18 cellular contexts compared by ENCODE assay signal in genomic region chr11:46285173-46285572, GRCh38. TPM values are rescaled to one million over a fixed set of nuclear protein-coding genes. Genes with fewer than 3 reads are reported as not detected.
DNase-seq lines count a peak whose midpoint lies in the region; ATAC-seq and TF ChIP-seq lines count a peak whose summit lies in the region.
"Had no signal": no experiment of that assay in that cellular context is flagged by ENCODE, and none has a peak within 500 bp of the region (broad histone marks: within the 10 kb centered on the region; RNA-seq: fewer than 3 reads in every experiment).

No MANE protein-coding gene starts in this region.

- H3F3A ChIP-seq in MM.1S (ENCODE audit: insufficient read depth, low read length), result no peaks in the 10 kb centered on the region

- no TSS peak for BruUV-seq in MCF 10A (replicated peaks; lab: Mats Ljungman, UMichigan)

- no peak overlapping the region for H3K4me2 ChIP-seq in MM.1S (ENCODE audit: low read depth, low read length)
- H3K4me2 ChIP-seq: neural progenitor cell had no signal

- no peak overlapping the region for H3K9ac ChIP-seq in MM.1S (ENCODE audit: low read length)
- H3K9ac ChIP-seq: neural progenitor cell had no signal

- H3K4me1 ChIP-seq in breast epithelium (no peaks in the 10 kb centered on the region), left ventricle myocardium inferior (peaks cover 53% of the 10 kb centered on the region), uterus (peaks cover 4 to 5% of the 10 kb centered on the region in 2 donors), MM.1S (ENCODE audit: low read length) (no peaks in the 10 kb centered on the region)
- H3K4me1 ChIP-seq: HAP-1 had no signal

- no peaks in the 10 kb centered on the region for H3K27me3 ChIP-seq in breast epithelium
- no peaks in the 10 kb centered on the region for H3K27me3 ChIP-seq in left ventricle myocardium inferior (ENCODE audit: low read depth)
- H3K27me3 ChIP-seq in uterus, result no peaks in the 10 kb centered on the region
- H3K27me3 ChIP-seq in MM.1S (replicated peaks; ENCODE audit: insufficient read depth, low read length), result peaks cover 30% of the 10 kb centered on the region
- H3K27me3 ChIP-seq: neural progenitor cell had no signal

- H3K9me3 ChIP-seq in breast epithelium (no peaks in the 10 kb centered on the region), left ventricle myocardium inferior (replicated peaks) (no peaks in the 10 kb centered on the region), uterus (no peaks in the 10 kb centered on the region), MM.1S (replicated peaks; ENCODE audit: insufficient read depth, low read length) (no peaks in the 10 kb centered on the region)
- H3K9me3 ChIP-seq: HAP-1 had no signal

- H3K27ac Mint-ChIP-seq in MCF 10A (ENCODE audit: low read depth, unreplicated experiment), result no peak overlapping the region
- H3K27ac Mint-ChIP-seq in WTC11, result no peak overlapping the region
- H3K27ac Mint-ChIP-seq: activated CD4-positive, alpha-beta T cell treated with anti-CD3 and anti-CD28 coated beads, Interleukin-2, amount 10 ng/mL, durations not matched to agents 7 days and 5 days; activated naive CD4-positive, alpha-beta T cell treated with anti-CD3 and anti-CD28 coated beads for 36 hours; CD14-positive monocyte; neural progenitor cell had no signal

- TF ChIP-seq POLR2A in breast epithelium (IDR thresholded peaks at IDR 0.05) (no peak), uterus (IDR thresholded peaks at IDR 0.05) (no peak)

- H3K36me3 Mint-ChIP-seq in MCF 10A (ENCODE audit: insufficient read depth, unreplicated experiment), result no peaks in the 10 kb centered on the region
- H3K36me3 Mint-ChIP-seq in WTC11, result no peaks in the 10 kb centered on the region; the same call in 1 of the 2 replicates
- H3K36me3 Mint-ChIP-seq: CD14-positive monocyte, neural progenitor cell had no signal

- no peaks in the 10 kb centered on the region for H3K36me3 ChIP-seq in breast epithelium
- H3K36me3 ChIP-seq in left ventricle myocardium inferior, result no peaks in the 10 kb centered on the region
- H3K36me3 ChIP-seq in uterus, result no peaks in the 10 kb centered on the region
- no peaks in the 10 kb centered on the region for H3K36me3 ChIP-seq in MM.1S (replicated peaks; ENCODE audit: insufficient read depth, low read length)
- H3K36me3 ChIP-seq: HAP-1, neural progenitor cell had no signal

- no peak for DNase-seq in breast epithelium (ENCODE audit: low spot score in 2 of 2)
- no peak for DNase-seq in MCF 10A (ENCODE audit: unreplicated experiment)
- DNase-seq in left ventricle myocardium inferior, result no peak
- no peak for DNase-seq in sciatic nerve (ENCODE audit: low spot score)
- DNase-seq in uterus, result no peak
- DNase-seq in MM.1S, result no peak
- no peak for DNase-seq in WTC11 (ENCODE audit: low spot score)
- DNase-seq: activated CD4-positive, alpha-beta T cell treated with anti-CD3 and anti-CD28 coated beads, Interleukin-2, amount 10 ng/mL, durations not matched to agents 7 days and 5 days; activated naive CD4-positive, alpha-beta T cell treated with anti-CD3 and anti-CD28 coated beads for 36 hours; cortex of kidney; mesendoderm; NCI-H1417 treated with DMSO at 0.1 percent for 48 hours; stimulated activated CD4-positive, alpha-beta T cell treated with anti-CD3 and anti-CD28 coated beads, Interleukin-4, amount 100 ng/mL, for 24 hours had no signal

- H3K4me3 Mint-ChIP-seq in MCF 10A (ENCODE audit: unreplicated experiment) (no peak overlapping the region), WTC11 (no peak overlapping the region)
- H3K4me3 Mint-ChIP-seq: activated CD4-positive, alpha-beta T cell treated with anti-CD3 and anti-CD28 coated beads, Interleukin-2, amount 10 ng/mL, durations not matched to agents 7 days and 5 days; activated naive CD4-positive, alpha-beta T cell treated with anti-CD3 and anti-CD28 coated beads for 36 hours; CD14-positive monocyte; neural progenitor cell had no signal

- H3K4me1 Mint-ChIP-seq in MCF 10A (ENCODE audit: insufficient read depth, unreplicated experiment), result peaks cover 10% of the 10 kb centered on the region
- peaks cover 38% of the 10 kb centered on the region for H3K4me1 Mint-ChIP-seq in WTC11
- H3K4me1 Mint-ChIP-seq: activated CD4-positive, alpha-beta T cell treated with anti-CD3 and anti-CD28 coated beads, Interleukin-2, amount 10 ng/mL, durations not matched to agents 7 days and 5 days had no signal

- no peak overlapping the region for H2AFZ ChIP-seq in MM.1S (ENCODE audit: low read length)
- H2AFZ ChIP-seq: neural progenitor cell had no signal

- H3K27me3 Mint-ChIP-seq in MCF 10A (ENCODE audit: insufficient read depth, unreplicated experiment) (no peaks in the 10 kb centered on the region), WTC11 (ENCODE audit: low read depth) (no peaks in the 10 kb centered on the region)

- peak overlapping the region; percentile 54 to 85 for H3K27ac ChIP-seq in breast epithelium
- H3K27ac ChIP-seq in left ventricle myocardium inferior (replicated peaks), result peak overlapping the region; percentile 64
- H3K27ac ChIP-seq in uterus, result peak overlapping the region; percentile 63 to 66
- no peak overlapping the region for H3K27ac ChIP-seq in MM.1S (ENCODE audit: low read length)
- H3K27ac ChIP-seq: 22Rv1, neural progenitor cell had no signal

- CTCF ChIA-PET in MCF 10A (lab: Yijun Ruan, JAX) (interaction anchor here (0.6 to 2.0 kb wide), 2 partner anchors 12 to 16 kb away, joined by 4 to 5 read pairs; no protein-coding TSS in a partner anchor), WTC11 (lab: Charles Lee) (interaction anchor here (1.1 to 3.9 kb wide), 3 partner anchors 11 to 45 kb away, joined by 4 to 28 read pairs (median 4); no protein-coding TSS in a partner anchor)

- TF ChIP-seq CTCF in breast epithelium (IDR thresholded peaks at IDR 0.05) (no peak), MCF 10A (IDR thresholded peaks at IDR 0.05; ENCODE audit: unreplicated experiment) (no peak), left ventricle myocardium inferior (IDR thresholded peaks at IDR 0.05; ENCODE audit: borderline replicate concordance) (no peak), uterus (IDR thresholded peaks at IDR 0.05) (no peak), MM.1S (IDR thresholded peaks at IDR 0.05; ENCODE audit: low read length) (no peak), WTC11 (IDR thresholded peaks at IDR 0.05) (no peak)

- peak; percentile 41 for ATAC-seq in sciatic nerve
- ATAC-seq in WTC11, result no peak; the same call in 1 of the 2 replicates
- no peak for ATAC-seq in GM19463 (IDR thresholded peaks at IDR 0.05; ENCODE audit: unreplicated experiment)

- intact Hi-C loops in breast epithelium (cut with DNase I; ENCODE audit: low total_unique reads), result no loop called here
- intact Hi-C loops in MCF 10A (cut with micrococcal nuclease), result no loop called here
- intact Hi-C loops in left ventricle myocardium inferior (cut with micrococcal nuclease), result no loop called here
- intact Hi-C loops in sciatic nerve (cut with DNase I), result no loop called here
- intact Hi-C loops in uterus (cut with DNase I; ENCODE audit: low total_unique reads), result no loop called here

- H3K79me2 ChIP-seq in MM.1S (ENCODE audit: low read length), result no peaks in the 10 kb centered on the region

- H3K4me3 ChIP-seq in breast epithelium (no peak overlapping the region), left ventricle myocardium inferior (peak overlapping the region; percentile 15), uterus (no peak overlapping the region), MM.1S (ENCODE audit: low read length) (no peak overlapping the region)
- H3K4me3 ChIP-seq: HAP-1, neural progenitor cell had no signal

- H3K9me2 ChIP-seq in MM.1S (replicated peaks; ENCODE audit: insufficient read depth, low read length), result no peaks in the 10 kb centered on the region

- H4K20me1 ChIP-seq in MM.1S (ENCODE audit: insufficient read depth, low read length), result no peaks in the 10 kb centered on the region

- POLR2A ChIA-PET in MCF 10A (lab: Yijun Ruan, JAX) (no interaction called here), WTC11 (lab: Charles Lee) (interaction anchor here (1.0 kb wide), 1 partner anchor 10 kb away, joined by 4 read pairs; no protein-coding TSS in a partner anchor)

- H3K9me3 Mint-ChIP-seq in MCF 10A (ENCODE audit: unreplicated experiment) (no peaks in the 10 kb centered on the region), WTC11 (no peaks in the 10 kb centered on the region)
- H3K9me3 Mint-ChIP-seq: activated CD4-positive, alpha-beta T cell treated with anti-CD3 and anti-CD28 coated beads, Interleukin-2, amount 10 ng/mL, durations not matched to agents 7 days and 5 days; activated naive CD4-positive, alpha-beta T cell treated with anti-CD3 and anti-CD28 coated beads for 36 hours; neural progenitor cell had no signal

TF ChIP-seq in WTC11, 78 proteins besides CTCF, POLR2A, EP300 and RAD21 (continues in another document):
- TF ChIP-seq, protein P1, sequence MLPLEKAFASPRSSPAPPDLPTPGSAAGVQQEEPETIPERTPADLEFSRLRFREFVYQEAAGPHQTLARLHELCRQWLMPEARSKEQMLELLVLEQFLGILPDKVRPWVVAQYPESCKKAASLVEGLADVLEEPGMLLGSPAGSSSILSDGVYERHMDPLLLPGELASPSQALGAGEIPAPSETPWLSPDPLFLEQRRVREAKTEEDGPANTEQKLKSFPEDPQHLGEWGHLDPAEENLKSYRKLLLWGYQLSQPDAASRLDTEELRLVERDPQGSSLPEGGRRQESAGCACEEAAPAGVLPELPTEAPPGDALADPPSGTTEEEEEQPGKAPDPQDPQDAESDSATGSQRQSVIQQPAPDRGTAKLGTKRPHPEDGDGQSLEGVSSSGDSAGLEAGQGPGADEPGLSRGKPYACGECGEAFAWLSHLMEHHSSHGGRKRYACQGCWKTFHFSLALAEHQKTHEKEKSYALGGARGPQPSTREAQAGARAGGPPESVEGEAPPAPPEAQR (CRISPR knock-in tag; IDR thresholded peaks at IDR 0.05), result no peak
- TF ChIP-seq ATF3 (CRISPR knock-in tag; conservative IDR thresholded peaks at IDR 0.05) (no peak), USF1 (CRISPR knock-in tag; IDR thresholded peaks at IDR 0.05) (no peak)

RNA-seq across cellular contexts. Expression of gene CREB3L1, which starts 7.7 kb away (rescaled TPM):
- total RNA-seq in breast epithelium, result 1 to 10 TPM; 1.6 to 5.1 (median 2.0) TPM
- not detected in 2 replicates for total RNA-seq in MCF 10A (2022)
- total RNA-seq in left ventricle myocardium inferior, result 40.9 TPM
- total RNA-seq in sciatic nerve, result 20.8 TPM
- total RNA-seq in uterus, result 10 to 100 TPM in 2 of 4 donors, 1 to 10 TPM in 1, not detected in 1; 2.0 to 20.8 (median 14.8) TPM
- total RNA-seq in WTC11 (2021), result 10.9 to 12.6 TPM (median 11.4 TPM) in 3 replicates
- total RNA-seq: activated CD4-positive, alpha-beta T cell treated with anti-CD3 and anti-CD28 coated beads, Interleukin-2, amount 10 ng/mL, durations not matched to agents 7 days and 5 days had no signal
